ENCODE assay signal across 1 cellular context in genomic region chr1:36087233-36088123, GRCh38.
TF ChIP-seq lines count a peak whose summit lies in the region.

No MANE protein-coding gene starts in this region.

TF ChIP-seq in H1, 55 proteins besides CTCF, POLR2A, EP300 and RAD21:
- no peak for TF ChIP-seq NANOG (IDR thresholded peaks at IDR 0.05; ENCODE audit: insufficient read depth, low read depth, low read length, poor library complexity, severe bottlenecking)
- no peak for TF ChIP-seq POLR2AphosphoS5 (IDR thresholded peaks at IDR 0.05; ENCODE audit: low read depth, low read length)
- TF ChIP-seq CBX5 (IDR thresholded peaks at IDR 0.05; ENCODE audit: low read depth, low read length) = no peak
- TF ChIP-seq GTF2F1 (IDR thresholded peaks at IDR 0.05; ENCODE audit: borderline replicate concordance, low read depth, low read length) = no peak
- TF ChIP-seq CHD1 (IDR thresholded peaks at IDR 0.05; ENCODE audit: low read depth, low read length) = no peak
- TF ChIP-seq YY1 (IDR thresholded peaks at IDR 0.05; ENCODE audit: low read depth, low read length) = no peak
- TF ChIP-seq RFX5 (IDR thresholded peaks at IDR 0.05; ENCODE audit: borderline replicate concordance, low read depth, low read length) = no peak
- TF ChIP-seq, protein P1, sequence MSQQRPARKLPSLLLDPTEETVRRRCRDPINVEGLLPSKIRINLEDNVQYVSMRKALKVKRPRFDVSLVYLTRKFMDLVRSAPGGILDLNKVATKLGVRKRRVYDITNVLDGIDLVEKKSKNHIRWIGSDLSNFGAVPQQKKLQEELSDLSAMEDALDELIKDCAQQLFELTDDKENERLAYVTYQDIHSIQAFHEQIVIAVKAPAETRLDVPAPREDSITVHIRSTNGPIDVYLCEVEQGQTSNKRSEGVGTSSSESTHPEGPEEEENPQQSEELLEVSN (IDR thresholded peaks at IDR 0.05) = no peak
- no peak for TF ChIP-seq CREB1 (IDR thresholded peaks at IDR 0.05)
- TF ChIP-seq PHF8 (conservative IDR thresholded peaks at IDR 0.05; ENCODE audit: low read depth, low read length) = no peak
- TF ChIP-seq SP1 (IDR thresholded peaks at IDR 0.05; ENCODE audit: low read depth, low read length) = no peak
- no peak for TF ChIP-seq KDM1A (IDR thresholded peaks at IDR 0.05; ENCODE audit: borderline replicate concordance, low read length)
- TF ChIP-seq EGR1 (IDR thresholded peaks at IDR 0.05; ENCODE audit: borderline replicate concordance, low read depth, low read length) = no peak
- TF ChIP-seq, protein P2, sequence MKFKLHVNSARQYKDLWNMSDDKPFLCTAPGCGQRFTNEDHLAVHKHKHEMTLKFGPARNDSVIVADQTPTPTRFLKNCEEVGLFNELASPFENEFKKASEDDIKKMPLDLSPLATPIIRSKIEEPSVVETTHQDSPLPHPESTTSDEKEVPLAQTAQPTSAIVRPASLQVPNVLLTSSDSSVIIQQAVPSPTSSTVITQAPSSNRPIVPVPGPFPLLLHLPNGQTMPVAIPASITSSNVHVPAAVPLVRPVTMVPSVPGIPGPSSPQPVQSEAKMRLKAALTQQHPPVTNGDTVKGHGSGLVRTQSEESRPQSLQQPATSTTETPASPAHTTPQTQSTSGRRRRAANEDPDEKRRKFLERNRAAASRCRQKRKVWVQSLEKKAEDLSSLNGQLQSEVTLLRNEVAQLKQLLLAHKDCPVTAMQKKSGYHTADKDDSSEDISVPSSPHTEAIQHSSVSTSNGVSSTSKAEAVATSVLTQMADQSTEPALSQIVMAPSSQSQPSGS (IDR thresholded peaks at IDR 0.05; ENCODE audit: low read length) = no peak
- no peak for TF ChIP-seq MAFK (IDR thresholded peaks at IDR 0.05; ENCODE audit: low read depth, low read length)
- no peak for TF ChIP-seq CEBPB (IDR thresholded peaks at IDR 0.05; ENCODE audit: low read depth, low read length)
- no peak for TF ChIP-seq SIRT6 (IDR thresholded peaks at IDR 0.05; ENCODE audit: low read length)
- TF ChIP-seq NRF1 (IDR thresholded peaks at IDR 0.05; ENCODE audit: low read depth, low read length) = no peak
